Comparison of ENCODE assay signal across 1 cellular context in genomic region chr22:40853961-40854360, GRCh38.
TF ChIP-seq lines count a peak whose summit lies in the region.

No MANE protein-coding gene starts in this region.

TF ChIP-seq in K562, 482 proteins besides CTCF, POLR2A, EP300 and RAD21:
- TF ChIP-seq MTA1 (IDR thresholded peaks at IDR 0.05; ENCODE audit: borderline replicate concordance) (no peak), ZNF586 (CRISPR knock-in tag; conservative IDR thresholded peaks at IDR 0.05) (no peak), ATF1 (CRISPR knock-in tag; IDR thresholded peaks at IDR 0.05) (no peak), ATF1 (tag; IDR thresholded peaks at IDR 0.05) (no peak), ZNF274 (IDR thresholded peaks at IDR 0.05; ENCODE audit: borderline replicate concordance, low read depth, low read length) (no peak), ZNF766 (CRISPR knock-in tag; conservative IDR thresholded peaks at IDR 0.05) (no peak), THAP12 (CRISPR knock-in tag; IDR thresholded peaks at IDR 0.05) (no peak), ELF4 (CRISPR knock-in tag; IDR thresholded peaks at IDR 0.05) (no peak), NR2C2 (CRISPR knock-in tag; IDR thresholded peaks at IDR 0.05) (no peak), NR2C2 (tag; IDR thresholded peaks at IDR 0.05) (no peak), ZNF77 (CRISPR knock-in tag; IDR thresholded peaks at IDR 0.05) (no peak), ZKSCAN1 (IDR thresholded peaks at IDR 0.05; ENCODE audit: low read depth, low read length) (no peak), ETV5 (CRISPR knock-in tag; IDR thresholded peaks at IDR 0.05; ENCODE audit: low read depth) (no peak), ZBTB33 (CRISPR knock-in tag; IDR thresholded peaks at IDR 0.05) (no peak), ZBTB34 (CRISPR knock-in tag; IDR thresholded peaks at IDR 0.05) (no peak), ZNF174 (CRISPR knock-in tag; IDR thresholded peaks at IDR 0.05) (no peak), ZNF3 (CRISPR knock-in tag; IDR thresholded peaks at IDR 0.05) (no peak), EP400 (IDR thresholded peaks at IDR 0.05) (no peak), ZNF408 (CRISPR knock-in tag; IDR thresholded peaks at IDR 0.05; ENCODE audit: low read depth) (no peak), RBM39 (optimal IDR thresholded peaks at IDR 0.05; ENCODE audit: low read depth, low read length) (no peak), PCBP2 (IDR thresholded peaks at IDR 0.05; ENCODE audit: low read depth, low read length, poor library complexity, severe bottlenecking) (no peak)
